In the genomic region with DNA sequence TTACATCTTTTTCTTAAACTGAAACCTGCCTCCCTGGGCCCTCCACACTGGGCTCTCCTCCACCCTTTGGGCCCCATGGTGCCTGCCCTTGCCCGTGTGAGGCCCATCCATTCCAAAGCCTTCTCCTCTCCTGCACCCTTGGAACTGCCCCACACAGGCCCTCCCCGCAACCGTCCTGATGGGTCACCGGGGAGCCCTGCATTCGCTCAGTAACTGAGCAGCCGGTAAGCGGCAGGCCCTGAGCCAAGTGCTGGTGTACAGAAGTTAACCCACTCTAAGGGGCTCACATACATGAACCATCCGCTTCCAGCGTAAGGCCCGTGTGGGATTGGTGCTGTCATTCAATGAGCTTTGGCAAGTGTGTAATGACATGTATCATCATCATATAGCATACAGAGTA, we compare ENCODE assay signal across 22 cellular contexts. TPM values are rescaled to one million over a fixed set of nuclear protein-coding genes. Genes with fewer than 3 reads are reported as not detected.
"Had no signal": no experiment of that assay in that cellular context is flagged by ENCODE, and none has a peak within 500 bp of the region (broad histone marks: within the 10 kb centered on the region; RNA-seq: fewer than 3 reads in every experiment).

No MANE protein-coding gene starts in this region.

- H3K4me3 Mint-ChIP-seq: activated T-cell treated with anti-CD3 and anti-CD28 coated beads, Interleukin-2, amount 50 U/mL, for 24 hours; activated T-helper 17 cell treated with anti-CD3 and anti-CD28 coated beads, Interleukin-2, amount 50 U/mL, for 72 hours; neural crest cell had no signal

- H3K4me3 ChIP-seq: ascending aorta, mucosa of descending colon, prostate gland, thyroid gland had no signal

- H3K27ac Mint-ChIP-seq: activated naive CD4-positive, alpha-beta T cell treated with anti-CD3 and anti-CD28 coated beads, Interleukin-2, amount 50 U/mL, for 72 hours; activated T-cell treated with anti-CD3 and anti-CD28 coated beads, Interleukin-2, amount 50 U/mL, for 24 hours; activated T-helper 17 cell treated with anti-CD3 and anti-CD28 coated beads, Interleukin-2, amount 50 U/mL, for 72 hours had no signal

- H3K9me3 ChIP-seq: ascending aorta, mucosa of descending colon, prostate gland, thyroid gland had no signal

- H3K27me3 ChIP-seq: ascending aorta, thyroid gland had no signal

- H3K36me3 ChIP-seq: ascending aorta, prostate gland, thyroid gland had no signal

- ATAC-seq: activated naive CD4-positive, alpha-beta T cell treated with anti-CD3 and anti-CD28 coated beads, Interleukin-2, amount 50 U/mL, for 72 hours; activated T-helper 17 cell treated with anti-CD3 and anti-CD28 coated beads, Interleukin-2, amount 50 U/mL, for 72 hours; esophagus mucosa; mucosa of descending colon had no signal

- H3K36me3 Mint-ChIP-seq: activated naive CD4-positive, alpha-beta T cell treated with anti-CD3 and anti-CD28 coated beads, Interleukin-2, amount 50 U/mL, for 72 hours had no signal

- H3K9me3 Mint-ChIP-seq: activated naive CD4-positive, alpha-beta T cell treated with anti-CD3 and anti-CD28 coated beads, Interleukin-2, amount 50 U/mL, for 72 hours; activated T-cell treated with anti-CD3 and anti-CD28 coated beads, Interleukin-2, amount 50 U/mL, for 24 hours; activated T-helper 17 cell treated with anti-CD3 and anti-CD28 coated beads, Interleukin-2, amount 50 U/mL, for 72 hours; neural crest cell had no signal

- DNase-seq: activated CD4-positive, alpha-beta T cell treated with anti-CD3 and anti-CD28 coated beads for 1 hour; activated T-cell treated with anti-CD3 and anti-CD28 coated beads, Interleukin-2, amount 50 U/mL, for 24 hours; central memory CD4-positive, alpha-beta T cell; effector memory CD4-positive, alpha-beta T cell; foreskin melanocyte; hippocampal formation; mucosa of descending colon; stimulated activated CD4-positive, alpha-beta T cell treated with anti-CD3 and anti-CD28 coated beads, Interleukin-4, amount 100 ng/mL, for 1 hour; stimulated activated naive CD4-positive, alpha-beta T cell; substantia nigra; T-helper 1 cell had no signal

- H3K4me1 Mint-ChIP-seq: activated T-helper 17 cell treated with anti-CD3 and anti-CD28 coated beads, Interleukin-2, amount 50 U/mL, for 72 hours had no signal

- H3K27ac ChIP-seq: ascending aorta, prostate gland, thyroid gland had no signal

RNA-seq across cellular contexts. Expression of a gene that starts 5.4 kb away (rescaled TPM):
- total RNA-seq: activated naive CD4-positive, alpha-beta T cell treated with anti-CD3 and anti-CD28 coated beads, Interleukin-2, amount 50 U/mL, for 72 hours; activated T-helper 17 cell treated with anti-CD3 and anti-CD28 coated beads, Interleukin-2, amount 50 U/mL, for 72 hours; ascending aorta; endothelial cell of umbilical vein; neural crest cell had no signal

RNA-seq across cellular contexts. Expression of a gene that starts 23.8 kb away (rescaled TPM):
- total RNA-seq: activated naive CD4-positive, alpha-beta T cell treated with anti-CD3 and anti-CD28 coated beads, Interleukin-2, amount 50 U/mL, for 72 hours; activated T-helper 17 cell treated with anti-CD3 and anti-CD28 coated beads, Interleukin-2, amount 50 U/mL, for 72 hours; ascending aorta; dermis microvascular lymphatic vessel endothelial cell; endothelial cell of umbilical vein; esophagus mucosa; neural crest cell; osteocyte; thyroid gland; ureter had no signal

RNA-seq across cellular contexts. Expression of a gene that starts 24.1 kb away (rescaled TPM):
- total RNA-seq: neural crest cell, osteocyte, prostate gland had no signal
